ENCODE assay signal across 8 cellular contexts in the genomic region with DNA sequence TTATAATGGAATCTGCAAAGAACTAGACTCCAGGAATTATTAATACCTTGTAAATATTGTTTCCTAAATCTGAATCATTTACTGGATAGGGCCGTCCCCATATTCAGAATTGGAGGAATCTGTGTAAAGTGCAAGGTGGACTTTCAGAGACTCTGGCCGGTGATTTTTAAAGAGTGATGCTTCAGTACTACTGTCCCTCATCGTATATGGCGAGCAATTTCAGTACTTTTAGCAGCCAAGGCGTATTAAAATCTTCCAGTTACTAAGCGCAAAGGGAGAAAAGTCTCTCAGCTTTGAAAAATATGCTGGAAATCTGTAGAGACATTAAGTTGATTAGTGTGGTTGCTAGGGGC. TPM values are rescaled to one million over a fixed set of nuclear protein-coding genes. Genes with fewer than 3 reads are reported as not detected.
A peak's percentile ranks its signal among the peaks of the same experiment; 100 is the strongest.
DNase-seq lines count a peak whose midpoint lies in the region; ATAC-seq and TF ChIP-seq lines count a peak whose summit lies in the region.

No MANE protein-coding gene starts in this region.

- H3K36me3 Mint-ChIP-seq in activated naive CD4-positive, alpha-beta T cell treated with anti-CD3 and anti-CD28 coated beads, Interleukin-2, amount 50 U/mL, for 72 hours, result peaks cover 27 to 29% of the 10 kb centered on the region in 2 donors
- H3K36me3 Mint-ChIP-seq in immature natural killer cell, result peaks cover 8 to 22% (median 16%) of the 10 kb centered on the region in 3 donors

- H3K27me3 ChIP-seq in suprapubic skin, result no peaks in the 10 kb centered on the region

- H3K4me3 ChIP-seq in suprapubic skin, result peak overlapping the region; percentile 78

- no peak for TF ChIP-seq POLR2A in suprapubic skin (IDR thresholded peaks at IDR 0.05)

- DNase-seq in GM04503 (ENCODE audit: low read depth) (peak; percentile 12), immature natural killer cell (no peak), suprapubic skin (ENCODE audit: low spot score in 2 of 2) (no peak), epidermal melanocyte (ENCODE audit: insufficient read length, low spot score) (no peak)
- DNase-seq in activated naive CD4-positive, alpha-beta T cell treated with anti-CD3 and anti-CD28 coated beads, Interleukin-2, amount 50 U/mL, for 72 hours (ENCODE audit: low spot score in 2 of 2), result no peak
- DNase-seq in effector CD4-positive, alpha-beta T cell, result no peak

- H3K27ac ChIP-seq in suprapubic skin, result peak overlapping the region; percentile 83

- H3K9me3 Mint-ChIP-seq in activated naive CD4-positive, alpha-beta T cell treated with anti-CD3 and anti-CD28 coated beads, Interleukin-2, amount 50 U/mL, for 72 hours, result peaks cover 4 to 6% of the 10 kb centered on the region in 2 donors
- H3K9me3 Mint-ChIP-seq in immature natural killer cell, result no peaks in the 10 kb centered on the region

- WGBS in suprapubic skin, result 1% methylated on average over 6 of the region's 6 CpGs

- H3K36me3 ChIP-seq in suprapubic skin, result peaks cover 18% of the 10 kb centered on the region

- peak overlapping the region; percentile 91 to 99 (median 98) for H3K4me3 Mint-ChIP-seq in immature natural killer cell

- TF ChIP-seq EP300 in suprapubic skin (IDR thresholded peaks at IDR 0.05), result no peak

- peaks cover 21 to 27% of the 10 kb centered on the region in 2 donors for H3K4me1 Mint-ChIP-seq in immature natural killer cell

- H3K27ac Mint-ChIP-seq in activated naive CD4-positive, alpha-beta T cell treated with anti-CD3 and anti-CD28 coated beads, Interleukin-2, amount 50 U/mL, for 72 hours, result peak overlapping the region; percentile 98
- peak overlapping the region; percentile 98 to 99 (median 98) for H3K27ac Mint-ChIP-seq in immature natural killer cell

- H3K27me3 Mint-ChIP-seq in immature natural killer cell (ENCODE audit: low read depth in 3 of 3), result peaks cover 6 to 9% (median 8%) of the 10 kb centered on the region in 3 donors

- H3K4me1 ChIP-seq in suprapubic skin, result peaks cover 21% of the 10 kb centered on the region

- ATAC-seq in HG02759 (IDR thresholded peaks at IDR 0.05; ENCODE audit: unreplicated experiment) (peak; percentile 15), GM19324 (IDR thresholded peaks at IDR 0.05; ENCODE audit: low FRiP score, unreplicated experiment) (no peak)
- peak in 1 of 2 donors; percentile 21 for ATAC-seq in activated naive CD4-positive, alpha-beta T cell treated with anti-CD3 and anti-CD28 coated beads, Interleukin-2, amount 50 U/mL, for 72 hours

- TF ChIP-seq CTCF in suprapubic skin (IDR thresholded peaks at IDR 0.05), result no peak

- no peaks in the 10 kb centered on the region for H3K9me3 ChIP-seq in suprapubic skin

RNA-seq across cellular contexts. Expression of gene SMIM26, which starts 0.5 kb away (rescaled TPM):
- total RNA-seq in activated naive CD4-positive, alpha-beta T cell treated with anti-CD3 and anti-CD28 coated beads, Interleukin-2, amount 50 U/mL, for 72 hours, result 10 to 100 TPM; 70.3 to 85.5 TPM
- polyA plus RNA-seq in immature natural killer cell, result 100 to 1,000 TPM; 175 to 216 (median 181) TPM
- 100 to 1,000 TPM in 2 of 4 donors, 10 to 100 TPM in 2; 79.4 to 130 (median 104) TPM for total RNA-seq in suprapubic skin

RNA-seq across cellular contexts. Expression of gene DTD1, which starts 20.1 kb away (rescaled TPM):
- total RNA-seq in activated naive CD4-positive, alpha-beta T cell treated with anti-CD3 and anti-CD28 coated beads, Interleukin-2, amount 50 U/mL, for 72 hours, result 10 to 100 TPM; 25.3 to 54.3 TPM
- polyA plus RNA-seq in immature natural killer cell, result 10 to 100 TPM; 47.4 to 68.3 (median 66.6) TPM
- total RNA-seq in suprapubic skin, result 10 to 100 TPM; 22.5 to 33.2 (median 27.0) TPM

RNA-seq across cellular contexts. Expression of gene SEC23B, which starts 60.0 kb away (rescaled TPM):
- 10 to 100 TPM; 92.2 to 97.0 TPM for total RNA-seq in activated naive CD4-positive, alpha-beta T cell treated with anti-CD3 and anti-CD28 coated beads, Interleukin-2, amount 50 U/mL, for 72 hours
- 100 to 1,000 TPM in 1 of 3 donors, 10 to 100 TPM in 2; 44.1 to 109 (median 67.7) TPM for polyA plus RNA-seq in immature natural killer cell
- 10 to 100 TPM; 37.5 to 53.2 (median 49.6) TPM for total RNA-seq in suprapubic skin
